ENCODE assay signal across 8 cellular contexts in the genomic region with DNA sequence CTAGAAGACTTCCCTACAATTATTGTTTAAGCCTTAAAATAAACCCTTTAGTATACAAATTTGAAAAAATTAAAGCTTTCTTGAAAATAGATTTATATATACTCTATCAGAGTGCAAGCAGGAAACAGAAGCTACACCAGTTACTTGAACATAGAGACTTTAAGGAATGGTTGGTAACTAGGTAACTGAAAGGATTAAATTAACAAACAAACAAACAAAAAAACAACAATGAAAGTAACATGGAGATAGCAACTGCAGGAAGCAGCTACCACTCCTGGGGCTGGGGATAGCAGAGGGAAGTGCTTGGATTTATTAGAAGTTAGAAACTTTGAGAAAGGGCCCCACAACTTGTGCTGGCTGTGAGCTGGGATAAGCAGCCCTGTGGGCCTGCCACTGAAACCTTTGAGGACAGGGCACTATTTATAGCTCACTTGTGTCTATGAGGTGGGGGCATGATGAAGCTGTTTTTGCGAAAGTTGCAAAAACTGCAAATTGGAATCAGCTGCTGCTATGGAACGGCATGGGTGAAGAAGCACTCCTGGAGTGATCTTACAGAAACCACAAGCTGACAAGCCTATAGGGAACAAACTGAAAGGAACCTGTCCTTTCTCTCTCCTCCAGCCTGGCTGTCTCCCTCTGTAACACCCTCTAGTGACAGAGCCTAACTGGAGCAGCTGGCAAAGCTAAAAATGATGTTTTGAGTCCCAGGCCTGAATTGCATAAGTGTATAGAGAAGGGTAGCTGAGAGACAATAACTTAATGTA.
DNase-seq lines count a peak whose midpoint lies in the region; ATAC-seq and TF ChIP-seq lines count a peak whose summit lies in the region.

No MANE protein-coding gene starts in this region.

- ATAC-seq in GM18909 (IDR thresholded peaks at IDR 0.05; ENCODE audit: poor library complexity, unreplicated experiment), result peak; percentile 87
- ATAC-seq in HG03432 (IDR thresholded peaks at IDR 0.05; ENCODE audit: unreplicated experiment), result peak; percentile 87
- peak; percentile 14 for ATAC-seq in omental fat pad (ENCODE audit: low FRiP score)
- ATAC-seq in GM18861 (IDR thresholded peaks at IDR 0.05; ENCODE audit: unreplicated experiment), result no peak

- CTCF ChIA-PET in RWPE1 (lab: Yijun Ruan, JAX), result interaction anchor here (0.6 to 1.1 kb wide), 3 partner anchors 8 to 110 kb away, joined by 3 read pairs; no protein-coding TSS in a partner anchor

- DNase-seq in RWPE1 (ENCODE audit: low spot score) (no peak), fibroblast of gingiva (ENCODE audit: low read depth) (peak; percentile 94), omental fat pad (ENCODE audit: low spot score) (no peak), HK-2 (ENCODE audit: unreplicated experiment) (no peak)

- H3K27ac ChIP-seq in C4-2B (no peak overlapping the region), RWPE1 (peak overlapping the region; percentile 50)

- peak; percentile 27 for TF ChIP-seq CTCF in C4-2B (conservative IDR thresholded peaks at IDR 0.05)
- TF ChIP-seq CTCF in RWPE1 (conservative IDR thresholded peaks at IDR 0.05; ENCODE audit: low read depth), result peak; percentile 40; the same call in 1 of the 2 replicates
- no peak for TF ChIP-seq CTCF in omental fat pad (IDR thresholded peaks at IDR 0.05)

- POLR2A ChIA-PET in RWPE1 (lab: Yijun Ruan, JAX; ENCODE audit: low non-redundant PET), result no interaction called here

Comparison
In these comparisons a context has a peak if more than half of its experiments do, and no peak if none do; other contexts are left out.
1. CTCF ChIP-seq: peak in C4-2B (single experiment) and RWPE1 (single experiment); none in omental fat pad (0 of 3).